In the genomic region with DNA sequence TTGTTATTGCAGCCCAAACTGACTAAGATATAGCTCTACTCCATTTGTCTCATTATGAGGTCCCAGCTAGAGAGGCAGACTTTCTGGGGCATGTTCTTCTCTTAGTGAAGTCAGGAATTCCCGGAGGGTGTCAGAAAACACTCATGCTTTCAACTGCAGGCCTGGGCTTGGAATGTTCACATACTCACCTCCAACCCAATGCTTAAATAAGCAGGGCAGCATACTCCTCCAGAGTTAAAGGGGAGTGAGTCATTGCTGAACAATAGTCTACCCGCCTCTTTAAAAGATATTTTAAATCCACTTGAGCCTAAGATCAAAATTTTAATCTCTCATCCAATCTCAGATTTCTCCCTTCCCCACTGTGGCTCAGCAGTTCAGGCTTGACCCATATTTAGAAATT, we compare ENCODE assay signal across 17 cellular contexts.
A peak's percentile ranks its signal among the peaks of the same experiment; 100 is the strongest.
DNase-seq lines count a peak whose midpoint lies in the region; TF ChIP-seq lines count a peak whose summit lies in the region.
"Had no signal": no experiment of that assay in that cellular context is flagged by ENCODE, and none has a peak within 500 bp of the region (broad histone marks: within the 10 kb centered on the region; RNA-seq: fewer than 3 reads in every experiment).

No MANE protein-coding gene starts in this region.

- no peaks in the 10 kb centered on the region for H3K27me3 ChIP-seq in MG63
- H3K27me3 ChIP-seq: right lobe of liver had no signal

- peak; percentile 21 for DNase-seq in AG09309 (ENCODE audit: low read depth)
- peak; percentile 23 for DNase-seq in MG63
- peak; percentile 51 to 84 for DNase-seq in cardiac fibroblast (ENCODE audit: low read depth in 2 of 2)
- peak; percentile 77 for DNase-seq in kidney tubule cell (ENCODE audit: low spot score)
- DNase-seq in midbrain (lab: John Stamatoyannopoulos, UW) = no peak
- no peak for DNase-seq in NCI-H1105 (lab: John Stamatoyannopoulos, UW)
- DNase-seq in DMS 273 (lab: John Stamatoyannopoulos, UW; ENCODE audit: unreplicated experiment) = no peak
- DNase-seq in HuH-7.5 (ENCODE audit: low spot score) = no peak
- DNase-seq: activated effector memory CD4-positive, alpha-beta T cell treated with Interleukin-2 at 50 U/mL for 16 hours; effector memory CD8-positive, alpha-beta T cell; glutamatergic neuron; NCI-H1105 treated with DMSO at 0.1 percent for 48 hours; NCI-H446 treated with DMSO at 0.1 percent for 48 hours; nephron progenitor cell; right lobe of liver; stimulated activated CD4-positive, alpha-beta T cell treated with anti-CD3 and anti-CD28 coated beads, Interleukin-4, amount 100 ng/mL, for 4 hours had no signal

- H3K9me3 ChIP-seq in MG63 = no peaks in the 10 kb centered on the region
- H3K9me3 ChIP-seq: A549, right lobe of liver had no signal

- H3K4me3 ChIP-seq in AG09309 (ENCODE audit: control insufficient read depth, low read depth, low read length) (no peak overlapping the region), MG63 (no peak overlapping the region), cardiac fibroblast (replicated peaks in 1 of 2; ENCODE audit: low read depth in 2 of 2, low read length in 2 of 2) (no peak overlapping the region)
- H3K4me3 ChIP-seq: A549, right lobe of liver had no signal

- no peak for TF ChIP-seq CTCF in AG09309 (IDR thresholded peaks at IDR 0.05; ENCODE audit: control insufficient read depth, insufficient read depth, low read depth, low read length, missing control alignments)
- TF ChIP-seq CTCF in cardiac fibroblast (IDR thresholded peaks at IDR 0.05; ENCODE audit: low read depth, low read length) = no peak

- no peaks in the 10 kb centered on the region for H3K36me3 ChIP-seq in MG63
- H3K36me3 ChIP-seq: right lobe of liver had no signal

Comparison
In these comparisons a context has a peak if more than half of its experiments do, and no peak if none do; other contexts are left out.
1. DNase-seq: peak in AG09309 (single experiment), MG63 (single experiment), cardiac fibroblast (2 of 2) and kidney tubule cell (single experiment); none in midbrain (single experiment), NCI-H1105 (single experiment), DMS 273 (single experiment) and HuH-7.5 (single experiment).